Comparison of ENCODE assay signal across 8 cellular contexts in genomic region chr7:35985126-35985754, GRCh38.
DNase-seq lines count a peak whose midpoint lies in the region; ATAC-seq and TF ChIP-seq lines count a peak whose summit lies in the region.

No MANE protein-coding gene starts in this region.

- H3K9me3 ChIP-seq in CD4-positive, alpha-beta T cell (ENCODE audit: control insufficient read depth, low read length) = no peaks in the 10 kb centered on the region

- H3K4me1 Mint-ChIP-seq in CD4-positive, alpha-beta T cell (ENCODE audit: low read depth) = no peaks in the 10 kb centered on the region
- no peaks in the 10 kb centered on the region for H3K4me1 Mint-ChIP-seq in activated CD8-positive, alpha-beta memory T cell treated with anti-CD3 and anti-CD28 coated beads, Interleukin-2, amount 10 ng/mL, durations not matched to agents 7 days and 5 days

- H3K4me3 Mint-ChIP-seq in CD4-positive, alpha-beta T cell = no peak overlapping the region
- no peak overlapping the region for H3K4me3 Mint-ChIP-seq in activated CD8-positive, alpha-beta memory T cell treated with anti-CD3 and anti-CD28 coated beads, Interleukin-2, amount 10 ng/mL, durations not matched to agents 7 days and 5 days

- H3K36me3 Mint-ChIP-seq in CD4-positive, alpha-beta T cell (ENCODE audit: low read depth) = no peaks in the 10 kb centered on the region
- H3K36me3 Mint-ChIP-seq in activated CD8-positive, alpha-beta memory T cell treated with anti-CD3 and anti-CD28 coated beads, Interleukin-2, amount 10 ng/mL, durations not matched to agents 7 days and 5 days = no peaks in the 10 kb centered on the region

- peak; percentile 100 for ATAC-seq in CD4-positive, alpha-beta T cell (ENCODE audit: poor library complexity)
- peak; percentile 86 for ATAC-seq in GM19395 (IDR thresholded peaks at IDR 0.05; ENCODE audit: unreplicated experiment)
- ATAC-seq in HG03521 (IDR thresholded peaks at IDR 0.05; ENCODE audit: unreplicated experiment) = peak; percentile 96
- peak; percentile 98 for ATAC-seq in activated CD8-positive, alpha-beta memory T cell treated with anti-CD3 and anti-CD28 coated beads, Interleukin-2, amount 10 ng/mL, durations not matched to agents 7 days and 5 days

- peak; percentile 91 for TF ChIP-seq CTCF in CD4-positive, alpha-beta T cell (IDR thresholded peaks at IDR 0.05)

- H3K27me3 Mint-ChIP-seq in CD4-positive, alpha-beta T cell = no peaks in the 10 kb centered on the region
- H3K27me3 Mint-ChIP-seq in activated CD8-positive, alpha-beta memory T cell treated with anti-CD3 and anti-CD28 coated beads, Interleukin-2, amount 10 ng/mL, durations not matched to agents 7 days and 5 days = peaks cover 4% of the 10 kb centered on the region

- H3K27ac ChIP-seq in CD4-positive, alpha-beta T cell (ENCODE audit: low read depth, low read length) = no peak overlapping the region

- no peaks in the 10 kb centered on the region for H3K9me3 Mint-ChIP-seq in CD4-positive, alpha-beta T cell
- no peaks in the 10 kb centered on the region for H3K9me3 Mint-ChIP-seq in activated CD8-positive, alpha-beta memory T cell treated with anti-CD3 and anti-CD28 coated beads, Interleukin-2, amount 10 ng/mL, durations not matched to agents 7 days and 5 days (ENCODE audit: low read depth)

- CTCF ChIA-PET in CD4-positive, alpha-beta T cell (lab: Charles Lee) = interaction anchor here (0.6 to 3.0 kb wide), 8 partner anchors 9 to 333 kb away, joined by 3 to 37 read pairs (median 7); no protein-coding TSS in a partner anchor
- CTCF ChIA-PET in activated CD8-positive, alpha-beta memory T cell treated with anti-CD3 and anti-CD28 coated beads, Interleukin-2, amount 10 ng/mL, durations not matched to agents 7 days and 5 days (lab: Charles Lee) = interaction anchor here (0.8 to 3.9 kb wide), 8 partner anchors 9 to 334 kb away, joined by 3 to 57 read pairs (median 6); no protein-coding TSS in a partner anchor

- DNase-seq in CD4-positive, alpha-beta T cell = peak; percentile 71 to 79 (median 73)
- DNase-seq in NOMO-1 (lab: John Stamatoyannopoulos, UW; ENCODE audit: unreplicated experiment in 2 of 2) (peak; percentile 40 to 64), epidermal melanocyte (ENCODE audit: insufficient read length, low spot score) (peak; percentile 68), mucosa of gallbladder (ENCODE audit: low spot score) (peak; percentile 79)
- peak; percentile 79 for DNase-seq in activated CD8-positive, alpha-beta memory T cell treated with anti-CD3 and anti-CD28 coated beads, Interleukin-2, amount 10 ng/mL, durations not matched to agents 7 days and 5 days
- peak; percentile 48 to 61 for DNase-seq in stimulated activated CD8-positive, alpha-beta memory T cell treated with anti-CD3 and anti-CD28 coated beads, Interleukin-7, amount 100 ng/mL, for 1 hour (ENCODE audit: low read depth in 2 of 2)

- H3K27me3 ChIP-seq in CD4-positive, alpha-beta T cell (ENCODE audit: control insufficient read depth, insufficient read depth, low read length) = no peaks in the 10 kb centered on the region

- intact Hi-C loops in CD4-positive, alpha-beta T cell (cut with DNase I, micrococcal nuclease) = loop anchor here (1.0 to 5.0 kb wide), 3 partner anchors 217 to 334 kb away; no protein-coding TSS in a partner anchor

- no peak overlapping the region for H3K27ac Mint-ChIP-seq in CD4-positive, alpha-beta T cell
- H3K27ac Mint-ChIP-seq in activated CD8-positive, alpha-beta memory T cell treated with anti-CD3 and anti-CD28 coated beads, Interleukin-2, amount 10 ng/mL, durations not matched to agents 7 days and 5 days = no peak overlapping the region

- POLR2A ChIA-PET in CD4-positive, alpha-beta T cell (lab: Charles Lee) = interaction anchor here (1.0 to 2.0 kb wide), 3 partner anchors 303 to 1457 kb away, joined by 3 to 8 read pairs (median 5); no protein-coding TSS in a partner anchor
